ENCODE assay signal across 17 cellular contexts in the genomic region with DNA sequence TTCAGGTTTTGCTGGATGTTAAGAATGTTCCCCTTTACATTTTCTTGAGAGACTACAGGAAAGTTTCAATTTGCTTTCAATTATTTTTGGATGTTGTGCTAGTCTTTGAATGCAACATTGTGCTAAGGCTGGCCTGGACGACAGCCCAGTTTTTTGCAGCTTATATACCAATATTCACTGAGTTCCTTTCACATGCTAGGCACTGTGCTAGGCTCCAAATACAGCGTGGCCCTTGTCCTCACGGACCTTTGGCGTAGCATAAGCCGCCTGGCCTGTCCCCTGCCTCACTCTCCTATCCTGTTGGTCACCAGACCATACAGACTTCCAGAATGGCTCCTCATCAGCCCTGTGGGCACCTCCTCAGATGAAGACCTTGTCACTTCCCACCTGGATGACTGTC. TPM values are rescaled to one million over a fixed set of nuclear protein-coding genes. Genes with fewer than 3 reads are reported as not detected.
A peak's percentile ranks its signal among the peaks of the same experiment; 100 is the strongest.
DNase-seq lines count a peak whose midpoint lies in the region; ATAC-seq and TF ChIP-seq lines count a peak whose summit lies in the region.
"Had no signal": no experiment of that assay in that cellular context is flagged by ENCODE, and none has a peak within 500 bp of the region (broad histone marks: within the 10 kb centered on the region; RNA-seq: fewer than 3 reads in every experiment).

No MANE protein-coding gene starts in this region.

- H3K27me3 ChIP-seq in osteoblast (ENCODE audit: insufficient read depth, low read length) (no peaks in the 10 kb centered on the region), Peyer's patch (no peaks in the 10 kb centered on the region)

- TF ChIP-seq CTCF in osteoblast (IDR thresholded peaks at IDR 0.05; ENCODE audit: extremely low read depth, low read depth, low read length) (no peak), Peyer's patch (IDR thresholded peaks at IDR 0.05) (no peak)

- no peak for TF ChIP-seq POLR2A in Peyer's patch (IDR thresholded peaks at IDR 0.05)

- H2AFZ ChIP-seq in osteoblast (ENCODE audit: low read length): no peak overlapping the region
- H2AFZ ChIP-seq: PC-9 had no signal

- H3K4me1 ChIP-seq in osteoblast (ENCODE audit: insufficient read depth, low read length): no peaks in the 10 kb centered on the region
- H3K4me1 ChIP-seq in Peyer's patch: peaks cover 0 to 5% (median 2%) of the 10 kb centered on the region in 4 donors

- H3K4me3 ChIP-seq in osteoblast (ENCODE audit: insufficient read depth, low read length) (no peak overlapping the region), Peyer's patch (no peak overlapping the region)
- H3K4me3 ChIP-seq: PC-9 had no signal

- no peaks in the 10 kb centered on the region for H3K9me3 ChIP-seq in osteoblast (ENCODE audit: low read depth, low read length)
- no peaks in the 10 kb centered on the region for H3K9me3 ChIP-seq in Peyer's patch

- H4K20me1 ChIP-seq in osteoblast (ENCODE audit: insufficient read depth, low read length): no peaks in the 10 kb centered on the region

- H3K36me3 ChIP-seq in osteoblast (ENCODE audit: insufficient read depth, low read length): no peaks in the 10 kb centered on the region
- no peaks in the 10 kb centered on the region for H3K36me3 ChIP-seq in Peyer's patch

- DNase-seq in caudate nucleus (lab: John Stamatoyannopoulos, UW) (peak in 11 of 61 donors; percentile 5 to 30 (median 15)), head of caudate nucleus (peak in 33 of 42 donors; percentile 3 to 81 (median 48)), osteoblast (ENCODE audit: insufficient read length, low spot score, missing footprints) (peak; percentile 15), substantia nigra (lab: John Stamatoyannopoulos, UW) (peak in 24 of 49 donors; percentile 3 to 59 (median 25)), Peyer's patch (no peak), epidermal melanocyte (ENCODE audit: insufficient read length, low spot score) (no peak)
- DNase-seq: H9, HFFc6, Kasumi-1, NCI-H1417, NCI-H1694 treated with DMSO at 0.1 percent for 48 hours, NCI-H748 treated with DMSO at 0.1 percent for 48 hours, PC-9, SHP77 treated with DMSO at 0.1 percent for 48 hours had no signal

- H3K27ac ChIP-seq in caudate nucleus (ENCODE audit: low read depth, low read length) (peak overlapping the region; percentile 67), osteoblast (ENCODE audit: low read depth, low read length) (no peak overlapping the region), substantia nigra (ENCODE audit: low read depth, low read length, poor library complexity, severe bottlenecking) (peak overlapping the region; percentile 71), Peyer's patch (no peak overlapping the region)
- H3K27ac ChIP-seq: PC-9, RWPE1 had no signal

- intact Hi-C loops in head of caudate nucleus (cut with DNase I): no loop called here

- ATAC-seq in GM19395 (IDR thresholded peaks at IDR 0.05; ENCODE audit: unreplicated experiment) (no peak), GM21619 (IDR thresholded peaks at IDR 0.05; ENCODE audit: unreplicated experiment) (no peak)

- no peak overlapping the region for H3K4me2 ChIP-seq in osteoblast (ENCODE audit: insufficient read depth, low read length)
- H3K4me2 ChIP-seq: PC-9 had no signal

- no peaks in the 10 kb centered on the region for H3K79me2 ChIP-seq in osteoblast (ENCODE audit: insufficient read depth, low read length)

RNA-seq across cellular contexts. Expression of gene HSPA12A, which starts 19.5 kb away (rescaled TPM):
- total RNA-seq in osteoblast: 10.0 and 10.9 TPM in 2 replicates
- 10 to 100 TPM in 1 of 4 donors, 1 to 10 TPM in 3; 2.6 to 15.7 (median 6.8) TPM for total RNA-seq in Peyer's patch

Comparison
In these comparisons a context has a peak if more than half of its experiments do, and no peak if none do; other contexts are left out.
1. DNase-seq: peak in head of caudate nucleus (33 of 42) and osteoblast (single experiment); none in Peyer's patch (0 of 3) and epidermal melanocyte (single experiment).
2. H3K27ac ChIP-seq: peak in caudate nucleus (single experiment) and substantia nigra (single experiment); none in osteoblast (single experiment) and Peyer's patch (0 of 4).